In genomic region chr7:151735854-151736402, GRCh38 we compare ENCODE assay signal across 10 cellular contexts.
DNase-seq lines count a peak whose midpoint lies in the region; ATAC-seq, FAIRE-seq and TF ChIP-seq lines count a peak whose summit lies in the region.
"Had no signal": no experiment of that assay in that cellular context is flagged by ENCODE, and none has a peak within 500 bp of the region (broad histone marks: within the 10 kb centered on the region; RNA-seq: fewer than 3 reads in every experiment).

No MANE protein-coding gene starts in this region.

- no peak overlapping the region for H3K4me3 ChIP-seq in HepG2 (replicated peaks in 1 of 3; ENCODE audit: insufficient read depth in 1 of 3, low read depth in 2 of 3, low read length in 3 of 3)
- H3K4me3 ChIP-seq in tibial artery = peak overlapping the region; percentile 21 to 39

- H3K27me3 ChIP-seq in HepG2 (ENCODE audit: control insufficient read depth in 1 of 2, insufficient read depth in 2 of 2, low read length in 2 of 2) (peaks cover 0 to 6% of the 10 kb centered on the region in 2 experiments; a peak in 1 of 5 replicates), tibial artery (no peaks in the 10 kb centered on the region)

- peak overlapping the region in 3 of 5 experiments; percentile 63 to 74 (median 74) for H3K4me3 Mint-ChIP-seq in brain
- H3K4me3 Mint-ChIP-seq in activated CD4-positive, alpha-beta memory T cell treated with anti-CD3 and anti-CD28 coated beads, Interleukin-2, amount 10 ng/mL, durations not matched to agents 7 days and 5 days = no peak overlapping the region
- H3K4me3 Mint-ChIP-seq: activated B cell treated with CpG ODN at 0.5 μM for 24 hours had no signal

- no peak for TF ChIP-seq POLR2A in HepG2 (IDR thresholded peaks at IDR 0.05; ENCODE audit: insufficient read depth in 1 of 2, low read depth in 2 of 2, low read length in 2 of 2)

- no peak overlapping the region for H3K4me2 ChIP-seq in HepG2 (ENCODE audit: low read depth, low read length)

- intact Hi-C loops in HepG2 (cut with micrococcal nuclease; ENCODE audit: unreplicated experiment) = no loop called here
- intact Hi-C loops in tibial artery (cut with DNase I; ENCODE audit: low total_unique reads) = no loop called here

- H3K9me3 ChIP-seq in HepG2 (ENCODE audit: low read length) = 0 out of 2 replicates have a peak, but pooled peaks cover 4% of the 10 kb centered on the region
- H3K9me3 ChIP-seq in tibial artery = no peaks in the 10 kb centered on the region

- no peaks in the 10 kb centered on the region for H3K4me1 ChIP-seq in HepG2 (ENCODE audit: insufficient read depth, low read length)
- peaks cover 0 to 22% (median 12%) of the 10 kb centered on the region in 4 donors for H3K4me1 ChIP-seq in tibial artery

- H3K27ac ChIP-seq in HepG2 (ENCODE audit: extremely low read length, insufficient read depth, low read length) (no peak overlapping the region), tibial artery (peak overlapping the region; percentile 42 to 48)

- no peak for FAIRE-seq in HepG2 (lab: Jason Lieb, UNC)
- FAIRE-seq: GM18507 had no signal

- BruUV-seq in HepG2 (replicated peaks; lab: Mats Ljungman, UMichigan) = no TSS peak

- H3K36me3 Mint-ChIP-seq in brain = peaks cover 4% of the 10 kb centered on the region
- no peaks in the 10 kb centered on the region for H3K36me3 Mint-ChIP-seq in activated CD4-positive, alpha-beta memory T cell treated with anti-CD3 and anti-CD28 coated beads, Interleukin-2, amount 10 ng/mL, durations not matched to agents 7 days and 5 days (ENCODE audit: low read depth)

- WGBS in HepG2 (ENCODE audit: low lambda C conversion rate) = 56% methylated on average over 13 of the region's 25 CpGs

- peaks cover 2% of the 10 kb centered on the region for H3K27me3 Mint-ChIP-seq in brain
- no peaks in the 10 kb centered on the region for H3K27me3 Mint-ChIP-seq in activated CD4-positive, alpha-beta memory T cell treated with anti-CD3 and anti-CD28 coated beads, Interleukin-2, amount 10 ng/mL, durations not matched to agents 7 days and 5 days
- H3K27me3 Mint-ChIP-seq: activated B cell treated with CpG ODN at 0.5 μM for 24 hours had no signal

- H3K4me1 Mint-ChIP-seq in brain = peaks cover 65% of the 10 kb centered on the region
- no peaks in the 10 kb centered on the region for H3K4me1 Mint-ChIP-seq in activated CD4-positive, alpha-beta memory T cell treated with anti-CD3 and anti-CD28 coated beads, Interleukin-2, amount 10 ng/mL, durations not matched to agents 7 days and 5 days

- TF ChIP-seq CTCF in brain (conservative IDR thresholded peaks at IDR 0.05) = no peak
- no peak for TF ChIP-seq CTCF in HepG2 (CRISPR knock-in tag; IDR thresholded peaks at IDR 0.05)
- TF ChIP-seq CTCF in tibial artery (IDR thresholded peaks at IDR 0.05) = no peak

- H2AFZ ChIP-seq in HepG2 (ENCODE audit: low read length) = no peak overlapping the region

- H3K9me3 Mint-ChIP-seq in brain = peaks cover 0 to 11% (median 3%) of the 10 kb centered on the region in 5 experiments
- H3K9me3 Mint-ChIP-seq in activated CD4-positive, alpha-beta memory T cell treated with anti-CD3 and anti-CD28 coated beads, Interleukin-2, amount 10 ng/mL, durations not matched to agents 7 days and 5 days = no peaks in the 10 kb centered on the region
- H3K9me3 Mint-ChIP-seq: activated B cell treated with CpG ODN at 0.5 μM for 24 hours had no signal

- peak; percentile 29; the same call in 1 of the 3 replicates for ATAC-seq in HepG2
- ATAC-seq in GM21526 (IDR thresholded peaks at IDR 0.05; ENCODE audit: low FRiP score, unreplicated experiment) = no peak

- H4K20me1 ChIP-seq in HepG2 (ENCODE audit: insufficient read depth, low read length) = no peaks in the 10 kb centered on the region

- POLR2A ChIA-PET in HepG2 (lab: Yijun Ruan, JAX) = no interaction called here
- POLR2A ChIA-PET in activated CD4-positive, alpha-beta memory T cell treated with anti-CD3 and anti-CD28 coated beads, Interleukin-2, amount 10 ng/mL, durations not matched to agents 7 days and 5 days (lab: Charles Lee) = no interaction called here

- H3K27ac Mint-ChIP-seq in brain = peak overlapping the region in 3 of 5 experiments; percentile 70 to 90 (median 88)
- no peak overlapping the region for H3K27ac Mint-ChIP-seq in activated CD4-positive, alpha-beta memory T cell treated with anti-CD3 and anti-CD28 coated beads, Interleukin-2, amount 10 ng/mL, durations not matched to agents 7 days and 5 days
- H3K27ac Mint-ChIP-seq: activated B cell treated with CpG ODN at 0.5 μM for 24 hours had no signal

- H3K36me3 ChIP-seq in HepG2 (replicated peaks in 1 of 2; ENCODE audit: control insufficient read depth in 1 of 2, insufficient read depth in 2 of 2, low read length in 2 of 2) (no peaks in the 10 kb centered on the region), tibial artery (no peaks in the 10 kb centered on the region)

- TF ChIP-seq EP300 in HepG2 (IDR thresholded peaks at IDR 0.05; ENCODE audit: low read depth in 2 of 2, low read length in 2 of 2) (no peak), HepG2 (CRISPR knock-in tag; IDR thresholded peaks at IDR 0.05; ENCODE audit: borderline replicate concordance) (no peak)

- H3K9ac ChIP-seq in HepG2 (ENCODE audit: insufficient read depth, low read depth, low read length) = no peak overlapping the region

- no peaks in the 10 kb centered on the region for H3K79me2 ChIP-seq in HepG2 (ENCODE audit: insufficient read depth, low read length)

- TF ChIP-seq RAD21 in HepG2 (CRISPR knock-in tag; IDR thresholded peaks at IDR 0.05) = no peak

- DNase-seq in NCI-H146 (lab: John Stamatoyannopoulos, UW) (peak; percentile 79), NCI-H146 treated with DMSO at 0.1 percent for 48 hours (lab: John Stamatoyannopoulos, UW; ENCODE audit: unreplicated experiment) (no peak), HepG2 (ENCODE audit: low spot score) (no peak), tibial artery (no peak)
- DNase-seq in activated CD4-positive, alpha-beta memory T cell treated with anti-CD3 and anti-CD28 coated beads, Interleukin-2, amount 10 ng/mL, durations not matched to agents 7 days and 5 days = no peak
- DNase-seq in activated T-cell treated with anti-CD3 and anti-CD28 coated beads, Interleukin-2, amount 50 U/mL, for 1 hour = no peak
- DNase-seq: activated B cell treated with CpG ODN at 0.5 μM for 24 hours had no signal

- in situ Hi-C loops in HepG2 (cut with HindIII; ENCODE audit: extremely low pct_ligation_motif_present, low pct_unique_long_range_greater_than_20kb) = no loop called here

- CTCF ChIA-PET in HepG2 (lab: Yijun Ruan, JAX; ENCODE audit: low intra/inter-chr PET ratio, low total read pairs) = interaction anchor here (1.1 kb wide), 1 partner anchor 187 kb away, joined by 3 read pairs; no protein-coding TSS in a partner anchor
- CTCF ChIA-PET in activated CD4-positive, alpha-beta memory T cell treated with anti-CD3 and anti-CD28 coated beads, Interleukin-2, amount 10 ng/mL, durations not matched to agents 7 days and 5 days (lab: Charles Lee) = no interaction called here

TF ChIP-seq in HepG2, 621 proteins besides CTCF, POLR2A, EP300 and RAD21 (continues in another document):
- TF ChIP-seq ZNF24 (IDR thresholded peaks at IDR 0.05) = no peak
- no peak for TF ChIP-seq MIXL1 (CRISPR knock-in tag; IDR thresholded peaks at IDR 0.05)
- no peak for TF ChIP-seq RBM39 (IDR thresholded peaks at IDR 0.05; ENCODE audit: low read depth, low read length, poor library complexity, severe bottlenecking)
- no peak for TF ChIP-seq FOSL1 (CRISPR knock-in tag; IDR thresholded peaks at IDR 0.05; ENCODE audit: borderline replicate concordance)
- no peak for TF ChIP-seq ZIK1 (CRISPR knock-in tag; IDR thresholded peaks at IDR 0.05; ENCODE audit: borderline replicate concordance, low read depth)
- no peak for TF ChIP-seq ZNF619 (CRISPR knock-in tag; IDR thresholded peaks at IDR 0.05)
- no peak for TF ChIP-seq SIN3B (IDR thresholded peaks at IDR 0.05; ENCODE audit: low read length)
- no peak for TF ChIP-seq DMTF1 (CRISPR knock-in tag; IDR thresholded peaks at IDR 0.05)
- TF ChIP-seq PAWR (CRISPR knock-in tag; IDR thresholded peaks at IDR 0.05; ENCODE audit: borderline replicate concordance) = no peak
- TF ChIP-seq TBL1XR1 (IDR thresholded peaks at IDR 0.05; ENCODE audit: borderline replicate concordance, low read length, partially characterized antibody) = no peak
- TF ChIP-seq, protein P1, sequence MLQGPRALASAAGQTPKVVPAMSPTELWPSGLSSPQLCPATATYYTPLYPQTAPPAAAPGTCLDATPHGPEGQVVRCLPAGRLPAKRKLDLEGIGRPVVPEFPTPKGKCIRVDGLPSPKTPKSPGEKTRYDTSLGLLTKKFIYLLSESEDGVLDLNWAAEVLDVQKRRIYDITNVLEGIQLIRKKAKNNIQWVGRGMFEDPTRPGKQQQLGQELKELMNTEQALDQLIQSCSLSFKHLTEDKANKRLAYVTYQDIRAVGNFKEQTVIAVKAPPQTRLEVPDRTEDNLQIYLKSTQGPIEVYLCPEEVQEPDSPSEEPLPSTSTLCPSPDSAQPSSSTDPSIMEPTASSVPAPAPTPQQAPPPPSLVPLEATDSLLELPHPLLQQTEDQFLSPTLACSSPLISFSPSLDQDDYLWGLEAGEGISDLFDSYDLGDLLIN (CRISPR knock-in tag; IDR thresholded peaks at IDR 0.05; ENCODE audit: borderline replicate concordance) = no peak
- no peak for TF ChIP-seq MAFK (conservative IDR thresholded peaks at IDR 0.05 in 1 of 2, IDR thresholded peaks at IDR 0.05 in 1 of 2; ENCODE audit: low read length in 2 of 2)
- no peak for TF ChIP-seq ATF7-NPFF (CRISPR knock-in tag; IDR thresholded peaks at IDR 0.05; ENCODE audit: low read depth)
- no peak for TF ChIP-seq ZNF7 (CRISPR knock-in tag; IDR thresholded peaks at IDR 0.05)
- TF ChIP-seq CREB1 (IDR thresholded peaks at IDR 0.05) = no peak
- no peak for TF ChIP-seq CREB1 (CRISPR knock-in tag; IDR thresholded peaks at IDR 0.05)
- TF ChIP-seq ZNF282 (IDR thresholded peaks at IDR 0.05; ENCODE audit: partially characterized antibody) = no peak

Comparison
In these comparisons a context has a peak if more than half of its experiments do, and no peak if none do; other contexts are left out.
1. H3K4me3 ChIP-seq: peak in tibial artery (2 of 2); none in HepG2 (0 of 3).